In genomic region chr12:54429014-54429471, GRCh38 we compare ENCODE assay signal across 14 cellular contexts. TPM values are rescaled to one million over a fixed set of nuclear protein-coding genes. Genes with fewer than 3 reads are reported as not detected.
DNase-seq lines count a peak whose midpoint lies in the region; ATAC-seq and TF ChIP-seq lines count a peak whose summit lies in the region.
"Had no signal": no experiment of that assay in that cellular context is flagged by ENCODE, and none has a peak within 500 bp of the region (broad histone marks: within the 10 kb centered on the region; RNA-seq: fewer than 3 reads in every experiment).

No MANE protein-coding gene starts in this region.

- WGBS in esophagus squamous epithelium, 2 donors = 38 to 48% methylated on average over 2 to 3 of the region's 3 CpGs

- H3K27me3 Mint-ChIP-seq in natural killer cell treated with Interleukin-12 subunit alpha and Interleukin-12 subunit beta and Interleukin-15 and Interleukin-18, amount 100 ng/mL, for 72 hours = no peaks in the 10 kb centered on the region

- H3K36me3 ChIP-seq in ACC112 (ENCODE audit: insufficient read depth, low read length) (no peaks in the 10 kb centered on the region), esophagus squamous epithelium (no peaks in the 10 kb centered on the region), A673 (ENCODE audit: insufficient read depth, low read length, poor library complexity, severe bottlenecking) (no peaks in the 10 kb centered on the region)

- peaks cover 86% of the 10 kb centered on the region for H3K4me1 ChIP-seq in ACC112 (ENCODE audit: control insufficient read depth, insufficient read depth, low read length, unreplicated experiment)
- H3K4me1 ChIP-seq in esophagus squamous epithelium = peaks cover 19 to 92% (median 23%) of the 10 kb centered on the region in 3 donors
- H3K4me1 ChIP-seq in A673 (ENCODE audit: insufficient read depth, low read length, poor library complexity, severe bottlenecking) = peaks cover 33% of the 10 kb centered on the region

- H3K4me3 ChIP-seq in ACC112 (ENCODE audit: low read depth, low read length) (peak overlapping the region; percentile 52), esophagus squamous epithelium (peak overlapping the region in 3 of 4 donors; percentile 28 to 40 (median 34)), A673 (ENCODE audit: low read depth, low read length, poor library complexity, severe bottlenecking) (no peak overlapping the region)
- H3K4me3 ChIP-seq: SK-N-MC had no signal

- H3K9me3 ChIP-seq in esophagus squamous epithelium (no peaks in the 10 kb centered on the region), A673 (ENCODE audit: low read depth, low read length, poor library complexity, severe bottlenecking) (no peaks in the 10 kb centered on the region)

- peak overlapping the region; percentile 95 for H3K27ac ChIP-seq in ACC112 (ENCODE audit: low read depth, low read length)
- H3K27ac ChIP-seq in esophagus squamous epithelium = peak overlapping the region; percentile 29 to 88 (median 80)
- no peak overlapping the region for H3K27ac ChIP-seq in A673 (ENCODE audit: low read depth, low read length, poor library complexity, severe bottlenecking)
- H3K27ac ChIP-seq: SK-N-MC had no signal

- TF ChIP-seq CTCF in esophagus squamous epithelium (IDR thresholded peaks at IDR 0.05) (no peak), A673 (conservative IDR thresholded peaks at IDR 0.05; ENCODE audit: low read depth, low read length) (no peak)

- H3K79me2 ChIP-seq in ACC112 (ENCODE audit: control insufficient read depth, insufficient read depth, low read length, unreplicated experiment) = no peaks in the 10 kb centered on the region

- no peak overlapping the region for H2AFZ ChIP-seq in ACC112 (ENCODE audit: low read length, unreplicated experiment)

- peak in 1 of 2 donors; percentile 33 for ATAC-seq in natural killer cell treated with Interleukin-12 subunit alpha and Interleukin-12 subunit beta and Interleukin-15 and Interleukin-18, amount 100 ng/mL, for 72 hours
- no peak for ATAC-seq in activated naive CD4-positive, alpha-beta T cell treated with anti-CD3 and anti-CD28 coated beads, Interleukin-2, amount 50 U/mL, for 72 hours
- ATAC-seq in HG03432 (IDR thresholded peaks at IDR 0.05; ENCODE audit: unreplicated experiment) = no peak
- ATAC-seq in HG02973 (IDR thresholded peaks at IDR 0.05; ENCODE audit: unreplicated experiment) = no peak

- POLR2A ChIA-PET in A673 (lab: Charles Lee; ENCODE audit: low non-redundant PET) = no interaction called here

- H3K4me3 Mint-ChIP-seq in natural killer cell treated with Interleukin-12 subunit alpha and Interleukin-12 subunit beta and Interleukin-15 and Interleukin-18, amount 100 ng/mL, for 72 hours = no peak overlapping the region
- H3K4me3 Mint-ChIP-seq: brain, WTC11 had no signal

- H3K27me3 ChIP-seq in ACC112 (ENCODE audit: insufficient read depth, low read length) (no peaks in the 10 kb centered on the region), esophagus squamous epithelium (peaks cover 0 to 44% (median 0%) of the 10 kb centered on the region in 4 donors), A673 (replicated peaks; ENCODE audit: insufficient read depth, low read depth, low read length, poor library complexity) (no peaks in the 10 kb centered on the region)

- no peaks in the 10 kb centered on the region for H3K36me3 Mint-ChIP-seq in natural killer cell treated with Interleukin-12 subunit alpha and Interleukin-12 subunit beta and Interleukin-15 and Interleukin-18, amount 100 ng/mL, for 72 hours
- H3K36me3 Mint-ChIP-seq in activated naive CD4-positive, alpha-beta T cell treated with anti-CD3 and anti-CD28 coated beads, Interleukin-2, amount 50 U/mL, for 72 hours = no peaks in the 10 kb centered on the region
- H3K36me3 Mint-ChIP-seq: brain, WTC11 had no signal

- no peaks in the 10 kb centered on the region for H3K9me3 Mint-ChIP-seq in natural killer cell treated with Interleukin-12 subunit alpha and Interleukin-12 subunit beta and Interleukin-15 and Interleukin-18, amount 100 ng/mL, for 72 hours
- H3K9me3 Mint-ChIP-seq in activated naive CD4-positive, alpha-beta T cell treated with anti-CD3 and anti-CD28 coated beads, Interleukin-2, amount 50 U/mL, for 72 hours = no peaks in the 10 kb centered on the region
- H3K9me3 Mint-ChIP-seq: brain, WTC11 had no signal

- CTCF ChIA-PET in A673 (lab: Charles Lee) = no interaction called here

- intact Hi-C loops in esophagus squamous epithelium (cut with DNase I) = no loop called here
- intact Hi-C loops in A673 (cut with micrococcal nuclease; ENCODE audit: unreplicated experiment) = no loop called here

- H3K27ac Mint-ChIP-seq in natural killer cell treated with Interleukin-12 subunit alpha and Interleukin-12 subunit beta and Interleukin-15 and Interleukin-18, amount 100 ng/mL, for 72 hours = peak overlapping the region; percentile 29 to 73
- H3K27ac Mint-ChIP-seq in activated naive CD4-positive, alpha-beta T cell treated with anti-CD3 and anti-CD28 coated beads, Interleukin-2, amount 50 U/mL, for 72 hours = no peak overlapping the region
- H3K27ac Mint-ChIP-seq: brain, WTC11 had no signal

- peak in 1 of 4 donors; percentile 10 for TF ChIP-seq POLR2A in esophagus squamous epithelium (IDR thresholded peaks at IDR 0.05)

- DNase-seq in NCI-H2171 (lab: John Stamatoyannopoulos, UW) (peak; percentile 63), esophagus squamous epithelium (lab: John Stamatoyannopoulos, UW) (no peak), A673 (ENCODE audit: low spot score) (no peak)
- no peak for DNase-seq in natural killer cell treated with Interleukin-12 subunit alpha and Interleukin-12 subunit beta and Interleukin-15 and Interleukin-18, amount 100 ng/mL, for 72 hours (ENCODE audit: low spot score)
- no peak for DNase-seq in activated naive CD4-positive, alpha-beta T cell treated with anti-CD3 and anti-CD28 coated beads, Interleukin-2, amount 50 U/mL, for 72 hours (ENCODE audit: low spot score in 2 of 2)
- DNase-seq: NCI-H1436, NCI-H748 treated with DMSO at 0.1 percent for 48 hours, small intestine had no signal

- peaks cover 43 to 51% of the 10 kb centered on the region in 2 donors for H3K4me1 Mint-ChIP-seq in natural killer cell treated with Interleukin-12 subunit alpha and Interleukin-12 subunit beta and Interleukin-15 and Interleukin-18, amount 100 ng/mL, for 72 hours (ENCODE audit: low read depth in 2 of 2)

- BruUV-seq in A673 (replicated peaks; lab: Mats Ljungman, UMichigan) = no TSS peak

RNA-seq across cellular contexts. Expression of gene ITGA5, which starts 10.0 kb away (rescaled TPM):
- total RNA-seq in esophagus squamous epithelium (100 to 1,000 TPM in 1 of 4 donors, 10 to 100 TPM in 2, 1 to 10 TPM in 1; 7.5 to 112 (median 37.3) TPM), A673 (2021) (96.8 and 108 TPM in 2 replicates)
- total RNA-seq in natural killer cell treated with Interleukin-12 subunit alpha and Interleukin-12 subunit beta and Interleukin-15 and Interleukin-18, amount 100 ng/mL, for 72 hours = 10 to 100 TPM; 31.8 to 32.1 TPM
- 10 to 100 TPM; 29.4 to 53.5 TPM for total RNA-seq in activated naive CD4-positive, alpha-beta T cell treated with anti-CD3 and anti-CD28 coated beads, Interleukin-2, amount 50 U/mL, for 72 hours

RNA-seq across cellular contexts. Expression of gene GTSF1, which starts 44.4 kb away (rescaled TPM):
- total RNA-seq in esophagus squamous epithelium = 1 to 10 TPM in 1 of 4 donors, not detected in 3; 1.6 TPM
- 10 to 100 TPM in 1 of 2 donors, 1 to 10 TPM in 1; 7.2 to 10.5 TPM for total RNA-seq in natural killer cell treated with Interleukin-12 subunit alpha and Interleukin-12 subunit beta and Interleukin-15 and Interleukin-18, amount 100 ng/mL, for 72 hours
- total RNA-seq in A673 (2021) = not detected in 2 replicates
- total RNA-seq in activated naive CD4-positive, alpha-beta T cell treated with anti-CD3 and anti-CD28 coated beads, Interleukin-2, amount 50 U/mL, for 72 hours = 10 to 100 TPM in 1 of 2 donors, 1 to 10 TPM in 1; 9.3 to 10.1 TPM

RNA-seq across cellular contexts. Expression of gene ZNF385A, which starts 44.5 kb away (rescaled TPM):
- total RNA-seq in esophagus squamous epithelium (100 to 1,000 TPM in 1 of 4 donors, 10 to 100 TPM in 3; 25.2 to 106 (median 37.8) TPM), A673 (2021) (17.5 and 26.8 TPM in 2 replicates)
- 1 to 10 TPM; 1.1 to 1.5 TPM for total RNA-seq in natural killer cell treated with Interleukin-12 subunit alpha and Interleukin-12 subunit beta and Interleukin-15 and Interleukin-18, amount 100 ng/mL, for 72 hours
- 1 to 10 TPM; 1.2 to 1.8 TPM for total RNA-seq in activated naive CD4-positive, alpha-beta T cell treated with anti-CD3 and anti-CD28 coated beads, Interleukin-2, amount 50 U/mL, for 72 hours

Comparison
In these comparisons a context has a peak if more than half of its experiments do, and no peak if none do; other contexts are left out.
1. H3K27ac Mint-ChIP-seq: peak in natural killer cell treated with Interleukin-12 subunit alpha and Interleukin-12 subunit beta and Interleukin-15 and Interleukin-18, amount 100 ng/mL, for 72 hours (2 of 2); none in activated naive CD4-positive, alpha-beta T cell treated with anti-CD3 and anti-CD28 coated beads, Interleukin-2, amount 50 U/mL, for 72 hours (0 of 2).